ENCODE assay signal across 8 cellular contexts in genomic region chr17:75645501-75645888, GRCh38. TPM values are rescaled to one million over a fixed set of nuclear protein-coding genes. Genes with fewer than 3 reads are reported as not detected.
DNase-seq lines count a peak whose midpoint lies in the region; ATAC-seq and TF ChIP-seq lines count a peak whose summit lies in the region.

No MANE protein-coding gene starts in this region.

- H3K4me3 ChIP-seq in transverse colon (no peak overlapping the region), esophagus muscularis mucosa (no peak overlapping the region)

- H3K27me3 ChIP-seq in layer of hippocampus (ENCODE audit: control insufficient read depth, insufficient read depth, low read length) (no peaks in the 10 kb centered on the region), transverse colon (no peaks in the 10 kb centered on the region), esophagus muscularis mucosa (no peaks in the 10 kb centered on the region)

- TF ChIP-seq CTCF in transverse colon (IDR thresholded peaks at IDR 0.05) = no peak
- TF ChIP-seq CTCF in esophagus muscularis mucosa (IDR thresholded peaks at IDR 0.05) = no peak

- WGBS in transverse colon (ENCODE audit: low coverage in 1 of 2), 2 donors = 57% methylated on average over 7 of the region's 7 CpGs; no CpG with 5 or more reads in 1 of the 2 donors
- 70% methylated on average over 7 of the region's 7 CpGs for WGBS in esophagus muscularis mucosa

- no peak for ATAC-seq in HG02973 (IDR thresholded peaks at IDR 0.05; ENCODE audit: unreplicated experiment)

- TF ChIP-seq EP300 in transverse colon (IDR thresholded peaks at IDR 0.05; ENCODE audit: low read depth) (no peak), esophagus muscularis mucosa (IDR thresholded peaks at IDR 0.05) (no peak)

- H3K36me3 ChIP-seq in transverse colon = peaks cover 0 to 6% (median 0%) of the 10 kb centered on the region in 4 donors
- H3K36me3 ChIP-seq in esophagus muscularis mucosa = peaks cover 6 to 80% (median 38%) of the 10 kb centered on the region in 4 donors

- no peaks in the 10 kb centered on the region for H3K9me3 ChIP-seq in transverse colon
- H3K9me3 ChIP-seq in esophagus muscularis mucosa = no peaks in the 10 kb centered on the region

- in situ Hi-C loops in transverse colon (cut with MboI; ENCODE audit: low pct_ligation_motif_present in 1 of 4, low pct_unique_long_range_greater_than_20kb in 1 of 4, low sequenced_read_pairs in 3 of 4) = no loop called here

- peaks cover 8 to 43% (median 25%) of the 10 kb centered on the region in 4 donors for H3K4me1 ChIP-seq in transverse colon
- peaks cover 0 to 10% (median 0%) of the 10 kb centered on the region in 4 donors for H3K4me1 ChIP-seq in esophagus muscularis mucosa

- no peak for TF ChIP-seq POLR2A in transverse colon (IDR thresholded peaks at IDR 0.05)
- no peak for TF ChIP-seq POLR2A in esophagus muscularis mucosa (IDR thresholded peaks at IDR 0.05; ENCODE audit: low read depth)

- H3K27ac ChIP-seq in layer of hippocampus (ENCODE audit: low read depth, low read length) (peak overlapping the region; percentile 98), transverse colon (peak overlapping the region; percentile 88 to 91 (median 90)), esophagus muscularis mucosa (replicated peaks in 1 of 4) (no peak overlapping the region)

- intact Hi-C loops in transverse colon (cut with DNase I; ENCODE audit: low total_unique reads) (no loop called here), esophagus muscularis mucosa (cut with DNase I) (no loop called here)

- DNase-seq in SIG-M5 treated with dmso at 0.1 percent for 504 hours (lab: John Stamatoyannopoulos, UW; ENCODE audit: unreplicated experiment) (peak; percentile 93), SIG-M5 (lab: John Stamatoyannopoulos, UW) (no peak), amniotic epithelial cell (ENCODE audit: low read depth) (peak; percentile 94), transverse colon (peak; percentile 76), esophagus muscularis mucosa (ENCODE audit: extremely low spot score) (no peak)
- DNase-seq in activated CD4-positive, alpha-beta T cell treated with anti-CD3 and anti-CD28 coated beads, Interleukin-2, amount 50 U/mL, for 48 hours = no peak

RNA-seq across cellular contexts. Expression of gene SMIM5, which starts 12.3 kb away (rescaled TPM):
- total RNA-seq in transverse colon (10 to 100 TPM in 3 of 4 donors, not detected in 1; 31.3 to 71.4 (median 50.0) TPM), esophagus muscularis mucosa (1 to 10 TPM; 4.3 to 6.6 (median 5.6) TPM)

RNA-seq across cellular contexts. Expression of gene RECQL5, which starts 21.5 kb away (rescaled TPM):
- total RNA-seq in transverse colon (100 to 1,000 TPM in 2 of 4 donors, 10 to 100 TPM in 2; 25.1 to 129 (median 80.3) TPM), esophagus muscularis mucosa (10 to 100 TPM in 3 of 4 donors, 1 to 10 TPM in 1; 6.3 to 14.7 (median 11.9) TPM)

RNA-seq across cellular contexts. Expression of gene SAP30BP, which starts 21.6 kb away (rescaled TPM):
- total RNA-seq in transverse colon (10 to 100 TPM; 49.0 to 83.8 (median 71.4) TPM), esophagus muscularis mucosa (10 to 100 TPM; 50.3 to 81.3 (median 77.6) TPM)

RNA-seq across cellular contexts. Expression of gene MYO15B, which starts 57.9 kb away (rescaled TPM):
- 1,000 to 10,000 TPM in 1 of 4 donors, 100 to 1,000 TPM in 2, 10 to 100 TPM in 1; 59.3 to 1,778 (median 829) TPM for total RNA-seq in transverse colon
- 10 to 100 TPM; 34.5 to 61.9 (median 43.4) TPM for total RNA-seq in esophagus muscularis mucosa

Comparison
In these comparisons a context has a peak if more than half of its experiments do, and no peak if none do; other contexts are left out.
1. DNase-seq: peak in SIG-M5 treated with dmso at 0.1 percent for 504 hours (single experiment), amniotic epithelial cell (single experiment) and transverse colon (single experiment); none in SIG-M5 (single experiment), activated CD4-positive, alpha-beta T cell treated with anti-CD3 and anti-CD28 coated beads, Interleukin-2, amount 50 U/mL, for 48 hours (0 of 2) and esophagus muscularis mucosa (single experiment).
2. H3K27ac ChIP-seq: peak in layer of hippocampus (single experiment) and transverse colon (4 of 4); none in esophagus muscularis mucosa (0 of 4).